8 cellular contexts compared by ENCODE assay signal in genomic region chr16:71883193-71883848, GRCh38. TPM values are rescaled to one million over a fixed set of nuclear protein-coding genes. Genes with fewer than 3 reads are reported as not detected.
DNase-seq lines count a peak whose midpoint lies in the region; ATAC-seq, FAIRE-seq and TF ChIP-seq lines count a peak whose summit lies in the region.

No MANE protein-coding gene starts in this region.

- H3K4me1 ChIP-seq in lower lobe of right lung: peaks cover 25% of the 10 kb centered on the region

- no peaks in the 10 kb centered on the region for H3K9me3 ChIP-seq in lower lobe of right lung

- H3K4me3 ChIP-seq in lower lobe of right lung: peak overlapping the region; percentile 89

- TF ChIP-seq CTCF in lower lobe of right lung (IDR thresholded peaks at IDR 0.05): no peak

- intact Hi-C loops in lower lobe of right lung (cut with DNase I): no loop called here

- no peaks in the 10 kb centered on the region for H3K27me3 ChIP-seq in lower lobe of right lung (ENCODE audit: low read depth)

- H3K27ac ChIP-seq in cingulate gyrus (ENCODE audit: low read depth, low read length) (peak overlapping the region; percentile 91), lower lobe of right lung (peak overlapping the region; percentile 90)

- H3K36me3 ChIP-seq in lower lobe of right lung: peaks cover 20% of the 10 kb centered on the region

- no peak for FAIRE-seq in GM19239 (lab: Jason Lieb, UNC)

- ATAC-seq in GM21526 (IDR thresholded peaks at IDR 0.05; ENCODE audit: low FRiP score, unreplicated experiment) (peak; percentile 36), lower lobe of right lung (peak; percentile 58 to 59)

- peak; percentile 8 for DNase-seq in COR-L47 (lab: John Stamatoyannopoulos, UW)
- DNase-seq in activated CD4-positive, alpha-beta T cell treated with anti-CD3 and anti-CD28 coated beads for 24 hours (ENCODE audit: low read depth in 2 of 2): peak; percentile 42 to 48
- peak; percentile 50 for DNase-seq in lower lobe of right lung
- peak; percentile 42 to 62 for DNase-seq in stimulated activated CD8-positive, alpha-beta memory T cell treated with anti-CD3 and anti-CD28 coated beads, Interleukin-15, amount 100 ng/mL, for 4 hours (ENCODE audit: low read depth in 2 of 2)
- DNase-seq in GM19239 (ENCODE audit: insufficient read length, low spot score): no peak

- TF ChIP-seq EP300 in Ishikawa (IDR thresholded peaks at IDR 0.05; ENCODE audit: borderline replicate concordance): no peak

- TF ChIP-seq RAD21 in Ishikawa (IDR thresholded peaks at IDR 0.05; ENCODE audit: low read depth): no peak

TF ChIP-seq in Ishikawa, 13 proteins besides CTCF, POLR2A, EP300 and RAD21:
- no peak for TF ChIP-seq NFIC (IDR thresholded peaks at IDR 0.05)
- TF ChIP-seq YY1 (IDR thresholded peaks at IDR 0.05; ENCODE audit: low read depth): 0 out of 2 replicates have a peak, but pooled peaks have one; percentile 16
- TF ChIP-seq CREB1 (IDR thresholded peaks at IDR 0.05; ENCODE audit: low read depth): no peak
- no peak for TF ChIP-seq TAF1 (IDR thresholded peaks at IDR 0.05; ENCODE audit: low read depth)
- TF ChIP-seq MAX (IDR thresholded peaks at IDR 0.05): no peak
- TF ChIP-seq USF1 (IDR thresholded peaks at IDR 0.05): no peak
- no peak for TF ChIP-seq TCF12 (IDR thresholded peaks at IDR 0.05; ENCODE audit: low read depth)
- TF ChIP-seq CEBPB (IDR thresholded peaks at IDR 0.05): no peak
- no peak for TF ChIP-seq TEAD4 (IDR thresholded peaks at IDR 0.05)
- peak; percentile 91 for TF ChIP-seq EGR1 (IDR thresholded peaks at IDR 0.05)
- no peak for TF ChIP-seq REST (IDR thresholded peaks at IDR 0.05; ENCODE audit: low read depth)
- peak; percentile 85; the same call in 1 of the 2 replicates for TF ChIP-seq ZBTB7A (IDR thresholded peaks at IDR 0.05; ENCODE audit: low read depth)
- no peak for TF ChIP-seq FOXM1 (IDR thresholded peaks at IDR 0.05; ENCODE audit: borderline replicate concordance, low read depth)

RNA-seq across cellular contexts. Expression of gene ZNF821, which starts 0.7 kb away (rescaled TPM):
- total RNA-seq in lower lobe of right lung: 8.2 TPM

RNA-seq across cellular contexts. Expression of gene IST1, which starts 12.0 kb away (rescaled TPM):
- 200 TPM for total RNA-seq in lower lobe of right lung

RNA-seq across cellular contexts. Expression of gene ATXN1L, which starts 37.5 kb away (rescaled TPM):
- 29.7 TPM for total RNA-seq in lower lobe of right lung
